In the genomic region with DNA sequence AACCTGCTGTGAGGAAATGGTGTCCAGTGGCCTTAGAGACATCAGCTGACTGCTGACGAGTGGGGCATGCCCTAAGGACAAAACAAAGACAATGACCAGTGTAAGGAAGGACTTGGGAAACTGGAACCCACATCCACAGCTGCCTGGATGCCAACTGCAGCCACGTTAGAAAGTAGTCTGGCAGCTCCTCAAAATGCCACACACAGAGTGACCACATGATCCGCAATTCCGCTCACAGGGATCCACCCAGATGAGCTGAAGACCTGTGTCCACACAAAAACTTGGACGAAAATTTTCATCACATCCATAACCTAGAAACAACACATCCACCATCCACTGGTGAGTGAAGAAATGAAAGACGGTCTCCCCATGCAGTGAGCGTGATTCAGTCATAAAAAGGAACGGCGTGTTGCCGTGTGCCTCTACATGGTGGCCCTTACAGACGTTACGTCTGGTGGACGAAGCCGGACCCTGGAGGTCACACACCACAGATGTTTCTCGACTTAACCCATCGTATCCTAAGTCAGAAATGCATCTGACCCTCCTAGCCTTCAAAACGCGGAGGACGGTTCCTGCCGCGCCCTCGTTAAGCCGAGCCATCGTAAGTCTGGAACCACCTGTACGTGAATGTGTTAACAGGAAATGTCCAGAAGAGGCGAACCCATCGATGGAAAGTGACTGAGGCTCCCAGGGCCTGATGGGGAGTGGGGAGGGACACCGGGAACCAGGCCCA, we compare ENCODE assay signal across 21 cellular contexts.
"Had no signal": no experiment of that assay in that cellular context is flagged by ENCODE, and none has a peak within 500 bp of the region (broad histone marks: within the 10 kb centered on the region; RNA-seq: fewer than 3 reads in every experiment).

No MANE protein-coding gene starts in this region.

- H3K27ac Mint-ChIP-seq: activated CD8-positive, alpha-beta T cell treated with anti-CD3 and anti-CD28 coated beads, Interleukin-2, amount 10 ng/mL, durations not matched to agents 7 days and 5 days; activated naive CD4-positive, alpha-beta T cell treated with anti-CD3 and anti-CD28 coated beads for 36 hours; activated naive CD8-positive, alpha-beta T cell treated with anti-CD3 and anti-CD28 coated beads, Interleukin-2, amount 50 U/mL, for 24 hours; natural killer cell; type B pancreatic cell had no signal

- H3K9ac ChIP-seq: SK-N-SH had no signal

- H3K4me2 ChIP-seq: SK-N-SH had no signal

- H3K27me3 ChIP-seq: ascending aorta, dorsolateral prefrontal cortex, suprapubic skin had no signal

- H3K27me3 Mint-ChIP-seq: activated naive CD8-positive, alpha-beta T cell treated with anti-CD3 and anti-CD28 coated beads, Interleukin-2, amount 50 U/mL, for 24 hours had no signal

- ATAC-seq: activated CD8-positive, alpha-beta T cell treated with anti-CD3 and anti-CD28 coated beads, Interleukin-2, amount 10 ng/mL, durations not matched to agents 7 days and 5 days; activated naive CD8-positive, alpha-beta T cell treated with anti-CD3 and anti-CD28 coated beads, Interleukin-2, amount 50 U/mL, for 24 hours; esophagus mucosa; natural killer cell had no signal

- H3K4me3 ChIP-seq: ascending aorta, dorsolateral prefrontal cortex, left ventricle myocardium inferior, suprapubic skin had no signal

- H3K9me3 Mint-ChIP-seq: natural killer cell had no signal

- H3K36me3 ChIP-seq: ascending aorta, WERI-Rb-1 had no signal

- H3K9me3 ChIP-seq: ascending aorta, SK-N-SH, suprapubic skin had no signal

- H3K4me1 ChIP-seq: ascending aorta, left ventricle myocardium inferior, suprapubic skin had no signal

- H3K27ac ChIP-seq: ascending aorta, left ventricle myocardium inferior, suprapubic skin, WERI-Rb-1 had no signal

- DNase-seq: activated CD4-positive, alpha-beta T cell treated with anti-CD3 and anti-CD28 coated beads for 4 hours; activated CD8-positive, alpha-beta T cell treated with anti-CD3 and anti-CD28 coated beads, Interleukin-2, amount 10 ng/mL, durations not matched to agents 7 days and 5 days; activated naive CD4-positive, alpha-beta T cell treated with anti-CD3 and anti-CD28 coated beads for 36 hours; activated naive CD8-positive, alpha-beta T cell treated with anti-CD3 and anti-CD28 coated beads, Interleukin-2, amount 50 U/mL, for 24 hours; hypothalamus; left ventricle myocardium inferior; natural killer cell; nucleus accumbens; right cardiac atrium; SK-N-SH; small intestine; stimulated activated CD4-positive, alpha-beta T cell treated with anti-CD3 and anti-CD28 coated beads, Interleukin-4, amount 100 ng/mL, for 4 hours; stimulated activated CD8-positive, alpha-beta memory T cell treated with anti-CD3 and anti-CD28 coated beads, Interleukin-4, amount 100 ng/mL, for 48 hours; stimulated activated naive CD4-positive, alpha-beta T cell treated with Interleukin-2 at 50 U/mL for 16 hours; T-helper 1 cell; WERI-Rb-1 had no signal

- H3K4me3 Mint-ChIP-seq: activated CD8-positive, alpha-beta T cell treated with anti-CD3 and anti-CD28 coated beads, Interleukin-2, amount 10 ng/mL, durations not matched to agents 7 days and 5 days; activated naive CD4-positive, alpha-beta T cell treated with anti-CD3 and anti-CD28 coated beads for 36 hours; activated naive CD8-positive, alpha-beta T cell treated with anti-CD3 and anti-CD28 coated beads, Interleukin-2, amount 50 U/mL, for 24 hours; natural killer cell; type B pancreatic cell had no signal
